ENCODE assay signal across 9 cellular contexts in the genomic region with DNA sequence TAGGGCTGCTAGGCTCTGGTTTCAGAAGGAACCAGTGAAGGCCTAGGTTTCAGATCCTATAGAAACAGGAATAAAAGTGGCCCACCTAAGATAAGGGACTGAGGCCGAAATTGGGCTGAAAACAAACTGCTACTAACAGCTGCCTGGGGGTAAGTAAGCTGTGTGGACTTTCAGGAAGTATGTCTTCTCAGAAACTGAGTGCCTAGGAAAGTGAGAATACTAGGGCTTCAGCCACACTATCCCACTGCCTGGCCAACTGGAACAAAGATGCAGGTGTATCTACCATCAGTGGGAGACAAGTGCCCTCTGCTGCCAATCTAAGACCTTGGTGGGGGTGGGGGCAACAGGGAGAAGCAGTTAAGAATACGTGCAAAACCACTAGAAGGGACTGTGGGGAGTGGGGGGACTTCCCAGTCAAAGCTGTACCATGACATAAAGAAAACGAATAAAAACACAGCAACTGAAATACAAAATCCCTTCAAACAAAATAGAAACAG.
DNase-seq lines count a peak whose midpoint lies in the region; ATAC-seq, FAIRE-seq and TF ChIP-seq lines count a peak whose summit lies in the region.
"Had no signal": no experiment of that assay in that cellular context is flagged by ENCODE, and none has a peak within 500 bp of the region (broad histone marks: within the 10 kb centered on the region; RNA-seq: fewer than 3 reads in every experiment).

No MANE protein-coding gene starts in this region.

- intact Hi-C loops in tibial artery (cut with DNase I; ENCODE audit: low total_unique reads), result no loop called here

- H3K27me3 ChIP-seq in tibial artery (no peaks in the 10 kb centered on the region), right atrium auricular region (no peaks in the 10 kb centered on the region)

- TF ChIP-seq POLR2A in GM12892 (IDR thresholded peaks at IDR 0.05; ENCODE audit: low read depth, low read length), result no peak

- H3K36me3 ChIP-seq in tibial artery, result no peaks in the 10 kb centered on the region
- no peaks in the 10 kb centered on the region for H3K36me3 ChIP-seq in right atrium auricular region

- H3K9me3 ChIP-seq in tibial artery (no peaks in the 10 kb centered on the region), right atrium auricular region (no peaks in the 10 kb centered on the region)

- peaks cover 0 to 97% (median 38%) of the 10 kb centered on the region in 4 donors for H3K4me1 ChIP-seq in tibial artery
- H3K4me1 ChIP-seq in right atrium auricular region, result peaks cover 0 to 48% of the 10 kb centered on the region in 2 donors

- ATAC-seq in GM21825 (IDR thresholded peaks at IDR 0.05; ENCODE audit: unreplicated experiment), result peak; percentile 89

- DNase-seq in GM12892 (ENCODE audit: insufficient read length) (peak; percentile 11), NCI-H69 (lab: John Stamatoyannopoulos, UW) (peak; percentile 48), tibial artery (no peak), islet precursor cell (no peak), right atrium auricular region (ENCODE audit: low spot score) (no peak)
- DNase-seq in activated naive CD4-positive, alpha-beta T cell treated with anti-CD3 and anti-CD28 coated beads, Interleukin-2, amount 50 U/mL, for 16 hours, result peak; percentile 64
- peak; percentile 5 to 14 for DNase-seq in stimulated activated CD8-positive, alpha-beta memory T cell treated with anti-CD3 and anti-CD28 coated beads, Interleukin-4, amount 100 ng/mL, for 1 hour (ENCODE audit: low read depth in 2 of 2, low spot score in 1 of 2)

- H3K4me3 ChIP-seq in tibial artery (no peak overlapping the region), right atrium auricular region (no peak overlapping the region)

- peak; percentile 98 for FAIRE-seq in GM12892 (lab: Jason Lieb, UNC)
- FAIRE-seq: endothelial cell of umbilical vein had no signal

- H3K27ac ChIP-seq in tibial artery (no peak overlapping the region), right atrium auricular region (no peak overlapping the region)

- TF ChIP-seq CTCF in tibial artery (IDR thresholded peaks at IDR 0.05), result no peak
- no peak for TF ChIP-seq CTCF in right atrium auricular region (IDR thresholded peaks at IDR 0.05)

Comparison
In these comparisons a context has a peak if more than half of its experiments do, and no peak if none do; other contexts are left out.
1. DNase-seq: peak in GM12892 (single experiment), NCI-H69 (single experiment), activated naive CD4-positive, alpha-beta T cell treated with anti-CD3 and anti-CD28 coated beads, Interleukin-2, amount 50 U/mL, for 16 hours (single experiment) and stimulated activated CD8-positive, alpha-beta memory T cell treated with anti-CD3 and anti-CD28 coated beads, Interleukin-4, amount 100 ng/mL, for 1 hour (2 of 2); none in tibial artery (0 of 2), islet precursor cell (single experiment) and right atrium auricular region (single experiment).